ENCODE assay signal across 10 cellular contexts in genomic region chr22:36433318-36434231, GRCh38. TPM values are rescaled to one million over a fixed set of nuclear protein-coding genes. Genes with fewer than 3 reads are reported as not detected.
A peak's percentile ranks its signal among the peaks of the same experiment; 100 is the strongest.
DNase-seq lines count a peak whose midpoint lies in the region; ATAC-seq, FAIRE-seq and TF ChIP-seq lines count a peak whose summit lies in the region.
"Had no signal": no experiment of that assay in that cellular context is flagged by ENCODE, and none has a peak within 500 bp of the region (broad histone marks: within the 10 kb centered on the region; RNA-seq: fewer than 3 reads in every experiment).

No MANE protein-coding gene starts in this region.

- FAIRE-seq in K562 (lab: Jason Lieb, UNC): no peak

- H3K9me3 ChIP-seq in Caco-2 (no peaks in the 10 kb centered on the region), K562 (replicated peaks; ENCODE audit: control insufficient read depth, insufficient read depth, low read depth, low read length) (no peaks in the 10 kb centered on the region), neuronal stem cell (replicated peaks in 1 of 2; ENCODE audit: control insufficient read depth in 2 of 2, insufficient read depth in 1 of 2, low read depth in 1 of 2, low read length in 2 of 2) (no peaks in the 10 kb centered on the region)

- no peaks in the 10 kb centered on the region for H3K79me2 ChIP-seq in K562 (ENCODE audit: control insufficient read depth, insufficient read depth, low read length)

- intact Hi-C loops in Caco-2 (cut with micrococcal nuclease; ENCODE audit: unreplicated experiment) (loop anchor here (1.0 to 5.0 kb wide), 3 partner anchors 14 to 71 kb away; no protein-coding TSS in a partner anchor), K562 (cut with micrococcal nuclease) (no loop called here)

- no peak for TF ChIP-seq EP300 in K562 (IDR thresholded peaks at IDR 0.05; ENCODE audit: low read length)

- peak overlapping the region; percentile 87 for H3K18ac ChIP-seq in neuronal stem cell (ENCODE audit: low read length)

- H3K23ac ChIP-seq in neuronal stem cell (ENCODE audit: low read depth, low read length, poor library complexity): no peak overlapping the region

- peak overlapping the region; percentile 87 for H2BK12ac ChIP-seq in neuronal stem cell (ENCODE audit: low read length)

- CTCF ChIA-PET in Caco-2 (lab: Charles Lee) (no interaction called here), K562 (lab: Yijun Ruan, JAX; ENCODE audit: low intra/inter-chr PET ratio) (no interaction called here)

- peak overlapping the region; percentile 50 for H3K4me3 Mint-ChIP-seq in Caco-2 (ENCODE audit: unreplicated experiment)
- H3K4me3 Mint-ChIP-seq: activated CD4-positive, alpha-beta T cell treated with anti-CD3 and anti-CD28 coated beads for 36 hours had no signal

- peaks cover 6% of the 10 kb centered on the region for H3K36me3 Mint-ChIP-seq in Caco-2 (ENCODE audit: insufficient read depth, unreplicated experiment)

- H4K20me1 ChIP-seq in K562 (replicated peaks; ENCODE audit: control insufficient read depth, insufficient read depth, low read length): no peaks in the 10 kb centered on the region

- H2AFZ ChIP-seq in K562 (ENCODE audit: low read depth, low read length) (no peak overlapping the region), neuronal stem cell (ENCODE audit: low read length) (peak overlapping the region; percentile 58)

- no peak overlapping the region for H4K91ac ChIP-seq in neuronal stem cell (ENCODE audit: low read depth, low read length, poor library complexity)

- POLR2A ChIA-PET in Caco-2 (lab: Charles Lee): interaction anchor here (1.2 kb wide), 1 partner anchor 49 kb away, joined by 3 read pairs; no protein-coding TSS in a partner anchor
- POLR2A ChIA-PET in K562 (lab: Yijun Ruan, JAX): interaction anchor here (0.6 kb wide), 1 partner anchor 10 kb away, joined by 3 read pairs; no protein-coding TSS in a partner anchor

- H3K27ac ChIP-seq in K562 (ENCODE audit: extremely low read depth, low read depth, low read length): no peak overlapping the region
- no peak overlapping the region for H3K27ac ChIP-seq in neuronal stem cell (replicated peaks; ENCODE audit: low read length)

- peak overlapping the region; percentile 53 for H2BK15ac ChIP-seq in neuronal stem cell (ENCODE audit: low read length)

- H3K14ac ChIP-seq in neuronal stem cell (ENCODE audit: low read length): no peak overlapping the region

- peak overlapping the region in 1 of 2 experiments; percentile 71; a peak in 2 of 4 replicates for H3K9ac ChIP-seq in K562 (ENCODE audit: insufficient read depth in 1 of 2, low read depth in 2 of 2, low read length in 2 of 2)
- H3K9ac ChIP-seq in neuronal stem cell (ENCODE audit: low read depth, low read length, poor library complexity): no peak overlapping the region

- H3K4me3 ChIP-seq in Caco-2 (ENCODE audit: low read depth, low read length) (no peak overlapping the region), K562 (no peak overlapping the region), neuronal stem cell (ENCODE audit: low read length in 2 of 2) (no peak overlapping the region)

- no peak overlapping the region for H2BK120ac ChIP-seq in neuronal stem cell (ENCODE audit: low read depth, low read length)

- H3K4ac ChIP-seq in neuronal stem cell (ENCODE audit: low read length): no peak overlapping the region

- peaks cover 55% of the 10 kb centered on the region for H3K4me1 ChIP-seq in Caco-2
- H3K4me1 ChIP-seq in K562 (replicated peaks in 1 of 2; ENCODE audit: control insufficient read depth in 2 of 2, insufficient read depth in 2 of 2, low read length in 2 of 2): peaks cover 6 to 20% of the 10 kb centered on the region in 2 experiments
- peaks cover 16 to 21% of the 10 kb centered on the region in 2 donors for H3K4me1 ChIP-seq in neuronal stem cell (ENCODE audit: control insufficient read depth in 2 of 2, insufficient read depth in 1 of 2, low read depth in 1 of 2, low read length in 2 of 2)

- no peaks in the 10 kb centered on the region for H3K79me1 ChIP-seq in neuronal stem cell (ENCODE audit: low read depth, low read length)

- H2AK5ac ChIP-seq in neuronal stem cell (ENCODE audit: low read depth, low read length): peak overlapping the region; percentile 60

- H3K27me3 Mint-ChIP-seq in Caco-2 (ENCODE audit: insufficient read depth, unreplicated experiment): no peaks in the 10 kb centered on the region
- H3K27me3 Mint-ChIP-seq: activated CD4-positive, alpha-beta T cell treated with anti-CD3 and anti-CD28 coated beads for 36 hours had no signal

- no TSS peak for BruUV-seq in Caco-2 (replicated peaks; lab: Mats Ljungman, UMichigan)
- BruUV-seq in K562 (replicated peaks; lab: Mats Ljungman, UMichigan): no TSS peak

- H3K27me3 ChIP-seq in Caco-2 (replicated peaks; ENCODE audit: control insufficient read depth, insufficient read depth, low read length) (no peaks in the 10 kb centered on the region), K562 (ENCODE audit: control insufficient read depth in 2 of 2, insufficient read depth in 2 of 2, low read length in 2 of 2) (no peaks in the 10 kb centered on the region), neuronal stem cell (ENCODE audit: control insufficient read depth in 3 of 3, insufficient read depth in 3 of 3, low read depth in 1 of 3, low read length in 3 of 3) (no peaks in the 10 kb centered on the region)

- H3K4me2 ChIP-seq in K562 (ENCODE audit: insufficient read depth, low read length) (no peak overlapping the region), neuronal stem cell (ENCODE audit: insufficient read depth, low read length, poor library complexity, severe bottlenecking) (no peak overlapping the region)

- H3K4me1 Mint-ChIP-seq in Caco-2 (ENCODE audit: low read depth, unreplicated experiment): peaks cover 38% of the 10 kb centered on the region

- H2BK5ac ChIP-seq in neuronal stem cell (ENCODE audit: low read length): no peak overlapping the region

- no peaks in the 10 kb centered on the region for H3K9me1 ChIP-seq in K562 (ENCODE audit: control insufficient read depth, insufficient read depth, low read length)

- TF ChIP-seq RAD21 in K562 (CRISPR knock-in tag; conservative IDR thresholded peaks at IDR 0.05 in 1 of 2, IDR thresholded peaks at IDR 0.05 in 1 of 2): no peak

- peak overlapping the region; percentile 73 for H3K27ac Mint-ChIP-seq in Caco-2 (ENCODE audit: unreplicated experiment)

- H4K8ac ChIP-seq in neuronal stem cell (ENCODE audit: low read depth, low read length): no peak overlapping the region

- H3K9me3 Mint-ChIP-seq in Caco-2 (ENCODE audit: unreplicated experiment): no peaks in the 10 kb centered on the region

- in situ Hi-C loops in K562 (cut with MboI): no loop called here

- ATAC-seq in K562: peak; percentile 27; the same call in 1 of the 3 replicates

- no peak for TF ChIP-seq CTCF in Caco-2 (IDR thresholded peaks at IDR 0.05; ENCODE audit: insufficient read depth in 1 of 2, low read depth in 1 of 2, low read length in 1 of 2, severe bottlenecking in 1 of 2, unreplicated experiment in 1 of 2)
- TF ChIP-seq CTCF in K562 (IDR thresholded peaks at IDR 0.05 in 2 of 3, conservative IDR thresholded peaks at IDR 0.05 in 1 of 3; ENCODE audit: insufficient read depth in 2 of 3, low read depth in 1 of 3, low read length in 3 of 3): no peak

- 67% methylated on average over 6 of the region's 14 CpGs for WGBS in K562 (ENCODE audit: insufficient coverage, low coverage, missing lambda C conversion rate)
- WGBS in neuronal stem cell (ENCODE audit: extremely low coverage in 2 of 2, insufficient read length in 2 of 2, insufficient replicate concordance in 1 of 2), 2 donors: no CpG with 5 or more reads among the region's 14 CpGs

- H3K36me3 ChIP-seq in Caco-2 (ENCODE audit: control insufficient read depth, insufficient read depth, low read length) (no peaks in the 10 kb centered on the region), K562 (ENCODE audit: control insufficient read depth, insufficient read depth, low read length) (no peaks in the 10 kb centered on the region), neuronal stem cell (replicated peaks in 1 of 2; ENCODE audit: control insufficient read depth in 2 of 2, insufficient read depth in 2 of 2, low read length in 2 of 2) (no peaks in the 10 kb centered on the region)

- no peak for TF ChIP-seq POLR2A in K562 (conservative IDR thresholded peaks at IDR 0.05)

- DNase-seq in Caco-2 (peak in 1 of 2 experiments; percentile 53), NCI-H128 (lab: John Stamatoyannopoulos, UW; ENCODE audit: unreplicated experiment) (peak; percentile 30), K562 (ENCODE audit: extremely low read depth in 1 of 4, low spot score in 3 of 4) (no peak), neuronal stem cell (ENCODE audit: low spot score) (no peak), globus pallidus (ENCODE audit: low spot score) (no peak), medulla oblongata (ENCODE audit: extremely low spot score) (no peak), SIG-M5 (lab: John Stamatoyannopoulos, UW) (no peak)
- DNase-seq in NK-92 treated with Interleukin-12 subunit alpha and Interleukin-12 subunit beta, amount 100 ng/mL, for 24 hours (lab: John Stamatoyannopoulos, UW): no peak
- DNase-seq: head of caudate nucleus had no signal

RNA-seq across cellular contexts. Expression of gene MYH9, which starts 45.8 kb away (rescaled TPM):
- total RNA-seq in Caco-2 (2022) (513 and 539 TPM in 2 replicates), K562 (2014; rRNA removed) (60.1 and 60.4 TPM in 2 replicates), K562 (2014; rRNA removed; fragmentation: Illumina TruSeq; extraction: Trizol) (24.6 and 33.6 TPM in 2 replicates), K562 (2015; rRNA removed; fragmentation: Illumina TruSeq; extraction: Trizol) (24.1 and 30.5 TPM in 2 replicates), K562 (2021) (94.6 and 111 TPM in 2 replicates)
- 136 and 261 TPM in 2 replicates for total RNA-seq in K562 (2011; cell fraction: chromatin; rRNA removed; ENCODE audit: low replicate concordance)
- total RNA-seq in K562 (2011; cell fraction: nucleolus; rRNA removed): 51.3 and 57.4 TPM in 2 replicates
- total RNA-seq in K562 (2011; cell fraction: nucleoplasm; rRNA removed): 65.9 and 76.0 TPM in 2 replicates
- polyA plus RNA-seq in K562 (2011; rRNA removed) (24.1 and 34.2 TPM in 2 replicates), K562 (2014; fragmentation: Illumina TruSeq; extraction: Trizol) (31.3 and 44.5 TPM in 2 replicates), K562 (2014; fragmentation: Nextera tagmentation; extraction: Ambion mirVana) (1 to 10 TPM in 1 of 2 experiments, under 1 TPM in 1; 0.71 to 1.3 TPM), K562 (2014; rRNA removed) (34.2 and 37.4 TPM in 2 replicates)
- 10.2 and 12.5 TPM in 2 replicates for polyA plus RNA-seq in K562 (2011; cell fraction: cytosol; rRNA removed)
- 32.6 and 34.6 TPM in 2 replicates for polyA plus RNA-seq in K562 (2011; cell fraction: nucleus; rRNA removed)
- 54.3 and 92.2 TPM in 2 replicates for polyA plus RNA-seq in K562 (2012)
- polyA minus RNA-seq in K562 (2011; rRNA and poly(A)+ RNA removed): 90.2 and 122 TPM in 2 replicates
- polyA minus RNA-seq in K562 (2011; cell fraction: cytosol; rRNA and poly(A)+ RNA removed): 59.8 and 63.1 TPM in 2 replicates
- 20.6 and 41.5 TPM in 2 replicates for polyA minus RNA-seq in K562 (2011; cell fraction: nucleus; rRNA and poly(A)+ RNA removed)
- 60.4 TPM for polyA plus RNA-seq in neuronal stem cell (2013, experiment 1 of 2)
- 59.3 TPM for polyA plus RNA-seq in neuronal stem cell (2013, experiment 2 of 2)

RNA-seq across cellular contexts. Expression of gene TXN2, which starts 47.9 kb away (rescaled TPM):
- total RNA-seq in Caco-2 (2022) (75.8 and 77.2 TPM in 2 replicates), K562 (2014; rRNA removed) (95.0 and 111 TPM in 2 replicates), K562 (2014; rRNA removed; fragmentation: Illumina TruSeq; extraction: Trizol) (46.2 and 48.5 TPM in 2 replicates), K562 (2015; rRNA removed; fragmentation: Illumina TruSeq; extraction: Trizol) (48.6 and 55.6 TPM in 2 replicates), K562 (2021) (118 TPM in 2 replicates)
- total RNA-seq in K562 (2011; cell fraction: chromatin; rRNA removed; ENCODE audit: low replicate concordance): 17.4 and 41.4 TPM in 2 replicates
- total RNA-seq in K562 (2011; cell fraction: nucleolus; rRNA removed): 38.5 and 47.9 TPM in 2 replicates
- total RNA-seq in K562 (2011; cell fraction: nucleoplasm; rRNA removed): 38.9 and 53.1 TPM in 2 replicates
- polyA plus RNA-seq in K562 (2011; rRNA removed) (163 and 187 TPM in 2 replicates), K562 (2014; fragmentation: Illumina TruSeq; extraction: Trizol) (108 and 125 TPM in 2 replicates), K562 (2014; fragmentation: Nextera tagmentation; extraction: Ambion mirVana) (100 to 1,000 TPM; 306 to 399 TPM), K562 (2014; rRNA removed) (160 and 186 TPM in 2 replicates)
- 281 and 292 TPM in 2 replicates for polyA plus RNA-seq in K562 (2011; cell fraction: cytosol; rRNA removed)
- 107 and 113 TPM in 2 replicates for polyA plus RNA-seq in K562 (2011; cell fraction: nucleus; rRNA removed)
- 124 and 188 TPM in 2 replicates for polyA plus RNA-seq in K562 (2012)
- polyA minus RNA-seq in K562 (2011; rRNA and poly(A)+ RNA removed): 149 and 167 TPM in 2 replicates
- 55.2 and 64.8 TPM in 2 replicates for polyA minus RNA-seq in K562 (2011; cell fraction: cytosol; rRNA and poly(A)+ RNA removed)
- 13.1 and 24.8 TPM in 2 replicates for polyA minus RNA-seq in K562 (2011; cell fraction: nucleus; rRNA and poly(A)+ RNA removed)
- 68.5 TPM for polyA plus RNA-seq in neuronal stem cell (2013, experiment 1 of 2)
- 67.9 TPM for polyA plus RNA-seq in neuronal stem cell (2013, experiment 2 of 2)
